ENCODE assay signal across 8 cellular contexts in genomic region chr10:6144609-6145413, GRCh38. TPM values are rescaled to one million over a fixed set of nuclear protein-coding genes. Genes with fewer than 3 reads are reported as not detected.
A peak's percentile ranks its signal among the peaks of the same experiment; 100 is the strongest.
DNase-seq lines count a peak whose midpoint lies in the region; ATAC-seq and TF ChIP-seq lines count a peak whose summit lies in the region.

No MANE protein-coding gene starts in this region.

- peak overlapping the region; percentile 89 to 97 (median 92) for H3K27ac Mint-ChIP-seq in CD4-positive, alpha-beta memory T cell
- peak overlapping the region; percentile 81 for H3K27ac Mint-ChIP-seq in neural crest cell (ENCODE audit: unreplicated experiment)

- TF ChIP-seq CTCF in RWPE2 (IDR thresholded peaks at IDR 0.05; ENCODE audit: poor library complexity, severe bottlenecking) (no peak), fibroblast of villous mesenchyme (IDR thresholded peaks at IDR 0.05; ENCODE audit: insufficient read depth, low read depth, low read length) (no peak), neural crest cell (conservative IDR thresholded peaks at IDR 0.05) (no peak), stomach (IDR thresholded peaks at IDR 0.05) (no peak)

- TF ChIP-seq POLR2A in stomach (IDR thresholded peaks at IDR 0.05): peak in 1 of 4 donors; percentile 19

- CTCF ChIA-PET in CD4-positive, alpha-beta memory T cell (lab: Charles Lee; ENCODE audit: partially characterized antibody): interaction anchor here (0.6 to 11.8 kb wide), 9 partner anchors 10 to 261 kb away, joined by 3 to 106 read pairs (median 4); partner anchors contain the start of gene PFKFB3

- peak overlapping the region; percentile 61 to 85 for H3K4me3 ChIP-seq in CD4-positive, alpha-beta memory T cell (ENCODE audit: low read length in 2 of 2)
- H3K4me3 ChIP-seq in RWPE2 (ENCODE audit: severe bottlenecking) (peak overlapping the region; percentile 67), fibroblast of villous mesenchyme (ENCODE audit: low read depth, low read length) (peak overlapping the region; percentile 75), stomach (peak overlapping the region; percentile 68 to 88 (median 82))

- peaks cover 44 to 85% (median 64%) of the 10 kb centered on the region in 4 donors for H3K4me1 Mint-ChIP-seq in CD4-positive, alpha-beta memory T cell
- H3K4me1 Mint-ChIP-seq in neural crest cell: peaks cover 21% of the 10 kb centered on the region

- POLR2A ChIA-PET in CD4-positive, alpha-beta memory T cell (lab: Charles Lee; ENCODE audit: partially characterized antibody): interaction anchor here (0.7 to 2.7 kb wide), 20 partner anchors 8 to 265 kb away, joined by 3 to 26 read pairs (median 3); partner anchors contain the start of genes ANKRD16, FBH1 and PFKFB3

- no peaks in the 10 kb centered on the region for H3K9me3 ChIP-seq in CD4-positive, alpha-beta memory T cell (ENCODE audit: control insufficient read depth in 1 of 2, low read length in 2 of 2)
- no peaks in the 10 kb centered on the region for H3K9me3 ChIP-seq in RWPE2 (ENCODE audit: severe bottlenecking)
- no peaks in the 10 kb centered on the region for H3K9me3 ChIP-seq in stomach

- H3K4me1 ChIP-seq in CD4-positive, alpha-beta memory T cell (ENCODE audit: insufficient read depth, low read length): peaks cover 75% of the 10 kb centered on the region
- H3K4me1 ChIP-seq in RWPE2 (ENCODE audit: insufficient read depth, poor library complexity, severe bottlenecking) (peaks cover 4% of the 10 kb centered on the region), stomach (peaks cover 13 to 66% (median 30%) of the 10 kb centered on the region in 4 donors)

- peak overlapping the region; percentile 84 for H3K27ac ChIP-seq in CD4-positive, alpha-beta memory T cell (ENCODE audit: low read depth, low read length)
- H3K27ac ChIP-seq in RWPE2 (ENCODE audit: poor library complexity, severe bottlenecking): peak overlapping the region; percentile 10
- peak overlapping the region; percentile 83 to 91 (median 88) for H3K27ac ChIP-seq in stomach

- peak overlapping the region; percentile 88 to 95 (median 91) for H3K4me3 Mint-ChIP-seq in CD4-positive, alpha-beta memory T cell
- peak overlapping the region; percentile 89 for H3K4me3 Mint-ChIP-seq in neural crest cell

- no peaks in the 10 kb centered on the region for H3K36me3 ChIP-seq in CD4-positive, alpha-beta memory T cell (ENCODE audit: insufficient read depth, low read length)
- H3K36me3 ChIP-seq in RWPE2 (ENCODE audit: low read depth) (no peaks in the 10 kb centered on the region), stomach (peaks cover 0 to 5% (median 2%) of the 10 kb centered on the region in 4 donors)

- H3K36me3 Mint-ChIP-seq in CD4-positive, alpha-beta memory T cell: peaks cover 0 to 10% of the 10 kb centered on the region in 2 donors
- H3K36me3 Mint-ChIP-seq in neural crest cell (ENCODE audit: low read depth): peaks cover 8% of the 10 kb centered on the region

- H3K27me3 Mint-ChIP-seq in CD4-positive, alpha-beta memory T cell: no peaks in the 10 kb centered on the region
- H3K27me3 Mint-ChIP-seq in neural crest cell (ENCODE audit: low read depth): peaks cover 22% of the 10 kb centered on the region

- peak; percentile 85 to 92 (median 87) for DNase-seq in CD4-positive, alpha-beta memory T cell
- DNase-seq in RWPE2 (ENCODE audit: low spot score): peak; percentile 75
- peak; percentile 95 for DNase-seq in activated effector memory CD4-positive, alpha-beta T cell treated with anti-CD3 and anti-CD28 coated beads, Interleukin-2, amount 50 U/mL, for 16 hours
- DNase-seq in fibroblast of villous mesenchyme (ENCODE audit: low read depth): peak; percentile 84
- DNase-seq in neural crest cell (ENCODE audit: low read depth, low spot score): peak; percentile 60
- DNase-seq in stomach: peak; percentile 90

- 0 to 1% (median 0%) methylated on average over 61 to 106 of the region's 106 CpGs for WGBS in stomach, 5 donors

- intact Hi-C loops in CD4-positive, alpha-beta memory T cell (cut with micrococcal nuclease): loop anchor here (1.0 to 2.0 kb wide), 3 partner anchors 18 to 56 kb away; partner anchors contain the start of gene RBM17
- intact Hi-C loops in stomach (cut with DNase I; ENCODE audit: low total_unique reads): no loop called here

- ATAC-seq in GM19438 (IDR thresholded peaks at IDR 0.05; ENCODE audit: low read depth, unreplicated experiment): peak; percentile 61
- peak; percentile 63 for ATAC-seq in HG03565 (IDR thresholded peaks at IDR 0.05; ENCODE audit: unreplicated experiment)
- peak; percentile 78 for ATAC-seq in RWPE2 (ENCODE audit: low read depth)

- H3K9me3 Mint-ChIP-seq in CD4-positive, alpha-beta memory T cell: no peaks in the 10 kb centered on the region
- peaks cover 2% of the 10 kb centered on the region for H3K9me3 Mint-ChIP-seq in neural crest cell

- no peak for TF ChIP-seq EP300 in stomach (IDR thresholded peaks at IDR 0.05)

- no peaks in the 10 kb centered on the region for H3K27me3 ChIP-seq in CD4-positive, alpha-beta memory T cell (ENCODE audit: insufficient read depth, low read length)
- H3K27me3 ChIP-seq in RWPE2 (ENCODE audit: insufficient read depth, poor library complexity, severe bottlenecking) (no peaks in the 10 kb centered on the region), stomach (peaks cover 0 to 11% (median 0%) of the 10 kb centered on the region in 3 donors)

RNA-seq across cellular contexts. Expression of gene RBM17, which starts 56.0 kb away (rescaled TPM):
- 100 to 1,000 TPM; 117 to 125 TPM for total RNA-seq in CD4-positive, alpha-beta memory T cell
- polyA plus RNA-seq in CD4-positive, alpha-beta memory T cell: 100 to 1,000 TPM in 1 of 2 donors, 10 to 100 TPM in 1; 46.3 to 104 TPM
- total RNA-seq in fibroblast of villous mesenchyme (29.6 and 47.5 TPM in 2 replicates), neural crest cell (142 and 156 TPM in 2 replicates), stomach (100 to 1,000 TPM in 3 of 5 donors, 10 to 100 TPM in 2; 71.0 to 168 (median 105) TPM)
- 10 to 100 TPM; 41.4 to 58.5 (median 50.9) TPM for polyA plus RNA-seq in stomach

RNA-seq across cellular contexts. Expression of gene PFKFB3, which starts 57.9 kb away (rescaled TPM):
- 10 to 100 TPM; 55.7 to 67.1 TPM for total RNA-seq in CD4-positive, alpha-beta memory T cell
- polyA plus RNA-seq in CD4-positive, alpha-beta memory T cell: 10 to 100 TPM; 11.8 to 16.0 TPM
- total RNA-seq in fibroblast of villous mesenchyme: 26.1 and 44.9 TPM in 2 replicates
- 36.7 and 39.3 TPM in 2 replicates for total RNA-seq in neural crest cell
- total RNA-seq in stomach: 100 to 1,000 TPM in 1 of 5 donors, 10 to 100 TPM in 4; 18.0 to 199 (median 41.5) TPM
- polyA plus RNA-seq in stomach: 10 to 100 TPM; 17.7 to 48.3 (median 26.6) TPM

Comparison
In these comparisons a context has a peak if more than half of its experiments do, and no peak if none do; other contexts are left out.
1. Peak in every context shown above with its lines: DNase-seq, ATAC-seq, H3K4me3 ChIP-seq and H3K27ac ChIP-seq.
2. H3K27ac ChIP-seq: peak in every context shown above with its lines; median percentile 88 in stomach; 84 in CD4-positive, alpha-beta memory T cell; 10 in RWPE2.